ENCODE assay signal across 25 cellular contexts in genomic region chr3:13815088-13815683, GRCh38.
"Had no signal": no experiment of that assay in that cellular context is flagged by ENCODE, and none has a peak within 500 bp of the region (broad histone marks: within the 10 kb centered on the region; RNA-seq: fewer than 3 reads in every experiment).

No MANE protein-coding gene starts in this region.

- H3K4me2 ChIP-seq: neural progenitor cell, smooth muscle cell had no signal

- H3K27me3 ChIP-seq: cardiac muscle cell, neural progenitor cell, sigmoid colon, upper lobe of left lung had no signal

- H3K27ac ChIP-seq: cardiac muscle cell, heart left ventricle, lower lobe of right lung, neural progenitor cell, sigmoid colon, thoracic aorta, upper lobe of left lung, WERI-Rb-1 had no signal

- H3K36me3 ChIP-seq: cardiac muscle cell, heart left ventricle, lower lobe of right lung, neural progenitor cell, sigmoid colon, thoracic aorta, upper lobe of left lung, WERI-Rb-1 had no signal

- FAIRE-seq: endometrium, keratinocyte, TTC549 had no signal

- H3K4me1 ChIP-seq: heart left ventricle, lower lobe of right lung, sigmoid colon, upper lobe of left lung had no signal

- ATAC-seq: activated CD8-positive, alpha-beta T cell treated with anti-CD3 and anti-CD28 coated beads, Interleukin-2, amount 10 ng/mL, durations not matched to agents 7 days and 5 days; activated T-helper 17 cell treated with anti-CD3 and anti-CD28 coated beads, Interleukin-2, amount 50 U/mL, for 72 hours; heart left ventricle; lower lobe of right lung; naive thymus-derived CD8-positive, alpha-beta T cell; stimulated activated naive B cell treated with anti-CD40 and anti-IgM and Interleukin-4, amounts not matched to agents 10 μg/mL and 1 μg/mL and 100 μg/mL, for 72 hours; T-cell had no signal

- H3K4me3 ChIP-seq: cardiac muscle cell, heart left ventricle, lower lobe of right lung, neural progenitor cell, sigmoid colon, smooth muscle cell, thoracic aorta, upper lobe of left lung had no signal

- DNase-seq: activated CD4-positive, alpha-beta T cell treated with anti-CD3 and anti-CD28 coated beads for 1 hour; activated CD4-positive, alpha-beta T cell treated with anti-CD3 and anti-CD28 coated beads, Interleukin-2, amount 50 U/mL, for 1 hour; activated CD8-positive, alpha-beta T cell treated with anti-CD3 and anti-CD28 coated beads, Interleukin-2, amount 10 ng/mL, durations not matched to agents 7 days and 5 days; activated naive CD8-positive, alpha-beta T cell treated with anti-CD3 and anti-CD28 coated beads, Interleukin-2, amount 10 ng/mL, durations not matched to agents 7 days and 5 days; activated T-cell treated with anti-CD3 and anti-CD28 coated beads, Interleukin-2, amount 50 U/mL, for 24 hours; cortex of kidney; heart left ventricle; retina; sigmoid colon; stimulated activated CD4-positive, alpha-beta T cell treated with anti-CD3 and anti-CD28 coated beads, Interleukin-2, amount 100 ng/mL, for 48 hours; stimulated activated CD8-positive, alpha-beta memory T cell treated with anti-CD3 and anti-CD28 coated beads, Interleukin-4, amount 100 ng/mL, for 48 hours; stimulated activated naive B cell treated with anti-CD40 and anti-IgM and Interleukin-4, amounts not matched to agents 10 μg/mL and 1 μg/mL and 100 μg/mL, for 72 hours; T-cell; upper lobe of left lung; WERI-Rb-1 had no signal

- H2AFZ ChIP-seq: neural progenitor cell had no signal
